Comparison of ENCODE assay signal across 10 cellular contexts in the genomic region with DNA sequence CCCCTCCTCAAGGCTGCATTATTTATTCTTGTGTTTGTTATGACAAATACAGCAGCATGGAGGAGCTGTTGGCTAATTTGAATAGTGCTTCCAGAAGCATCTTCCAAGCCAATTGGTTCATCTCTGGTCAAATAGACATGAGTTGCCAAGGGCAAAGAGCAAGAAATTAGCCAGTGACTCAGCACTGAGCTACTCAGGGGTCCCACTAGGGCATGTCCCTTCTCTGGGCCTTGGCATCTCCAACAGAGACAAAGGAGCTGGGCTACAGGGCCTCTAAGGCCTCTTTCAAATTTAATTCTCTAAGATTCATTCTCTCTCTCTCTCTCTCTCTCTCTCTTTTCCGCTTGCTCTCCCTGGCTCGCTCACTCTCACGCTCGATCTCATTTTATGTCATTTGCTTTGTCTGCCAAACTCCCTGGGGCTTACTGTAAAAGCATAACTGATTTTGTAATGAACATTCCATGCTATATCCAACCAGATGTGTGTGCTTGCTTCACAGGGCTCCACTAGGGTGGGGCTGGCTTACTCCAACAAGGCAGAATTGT.
DNase-seq lines count a peak whose midpoint lies in the region; ATAC-seq and TF ChIP-seq lines count a peak whose summit lies in the region.
"Had no signal": no experiment of that assay in that cellular context is flagged by ENCODE, and none has a peak within 500 bp of the region (broad histone marks: within the 10 kb centered on the region; RNA-seq: fewer than 3 reads in every experiment).

No MANE protein-coding gene starts in this region.

- peak overlapping the region; percentile 56 for H2AFZ ChIP-seq in GM23248
- no peak overlapping the region for H2AFZ ChIP-seq in OCI-LY7 (ENCODE audit: low read length)

- peak overlapping the region; percentile 68 for H3K4me2 ChIP-seq in GM23248 (ENCODE audit: unreplicated experiment)
- no peak overlapping the region for H3K4me2 ChIP-seq in OCI-LY7 (ENCODE audit: low read length)
- H3K4me2 ChIP-seq: KMS-11 had no signal

- no peaks in the 10 kb centered on the region for H3K27me3 ChIP-seq in GM23248 (replicated peaks; ENCODE audit: insufficient read depth)
- no peaks in the 10 kb centered on the region for H3K27me3 ChIP-seq in gastroesophageal sphincter

- no peak for TF ChIP-seq POLR2A in gastroesophageal sphincter (IDR thresholded peaks at IDR 0.05)

- TF ChIP-seq CTCF in gastroesophageal sphincter (IDR thresholded peaks at IDR 0.05) (no peak), OCI-LY7 (conservative IDR thresholded peaks at IDR 0.05; ENCODE audit: low read length) (no peak)

- no peaks in the 10 kb centered on the region for H3K36me3 ChIP-seq in GM23248 (ENCODE audit: low read depth)
- no peaks in the 10 kb centered on the region for H3K36me3 ChIP-seq in gastroesophageal sphincter
- no peaks in the 10 kb centered on the region for H3K36me3 ChIP-seq in OCI-LY7 (ENCODE audit: insufficient read depth, low read length)

- H3K79me2 ChIP-seq in GM23248 (ENCODE audit: insufficient read depth) (no peaks in the 10 kb centered on the region), OCI-LY7 (ENCODE audit: insufficient read depth, low read depth, low read length) (no peaks in the 10 kb centered on the region)

- peak; percentile 75 for ATAC-seq in gastroesophageal sphincter
- peak; percentile 78 for ATAC-seq in sciatic nerve

- H3K27ac ChIP-seq in GM23248, result peak overlapping the region; percentile 85
- no peak overlapping the region for H3K27ac ChIP-seq in gastroesophageal sphincter
- H3K27ac ChIP-seq in OCI-LY7 (ENCODE audit: low read depth, low read length, poor library complexity, severe bottlenecking), result no peak overlapping the region
- H3K27ac ChIP-seq: KMS-11 had no signal

- H3F3A ChIP-seq in GM23248 (ENCODE audit: insufficient read depth), result peaks cover 8% of the 10 kb centered on the region; the same call in 1 of the 2 replicates

- peak overlapping the region; percentile 46 for H3K9ac ChIP-seq in GM23248
- H3K9ac ChIP-seq: KMS-11 had no signal

- no peak overlapping the region for H3K4me3 ChIP-seq in GM23248
- no peak overlapping the region for H3K4me3 ChIP-seq in gastroesophageal sphincter
- H3K4me3 ChIP-seq in OCI-LY7 (ENCODE audit: low read depth, low read length, poor library complexity, severe bottlenecking), result no peak overlapping the region

- POLR2A ChIA-PET in OCI-LY7 (lab: Charles Lee), result no interaction called here

- no TSS peak for BruUV-seq in OCI-LY7 (replicated peaks; lab: Mats Ljungman, UMichigan)

- no peak for TF ChIP-seq EP300 in gastroesophageal sphincter (IDR thresholded peaks at IDR 0.05)

- H3K9me2 ChIP-seq in GM23248 (ENCODE audit: insufficient read depth) (no peaks in the 10 kb centered on the region), OCI-LY7 (ENCODE audit: insufficient read depth, low read length) (no peaks in the 10 kb centered on the region)

- H3K9me3 ChIP-seq in GM23248 (ENCODE audit: low read depth) (no peaks in the 10 kb centered on the region), gastroesophageal sphincter (no peaks in the 10 kb centered on the region), OCI-LY7 (ENCODE audit: low read length) (no peaks in the 10 kb centered on the region)

- H4K20me1 ChIP-seq in GM23248 (ENCODE audit: insufficient read depth) (no peaks in the 10 kb centered on the region), OCI-LY7 (ENCODE audit: insufficient read depth, low read length) (no peaks in the 10 kb centered on the region)

- in situ Hi-C loops in GM23248 (cut with MboI), result no loop called here

- H3K4me1 ChIP-seq in GM23248 (ENCODE audit: insufficient read depth) (peaks cover 26% of the 10 kb centered on the region), gastroesophageal sphincter (no peaks in the 10 kb centered on the region), OCI-LY7 (ENCODE audit: insufficient read depth, low read length, poor library complexity, severe bottlenecking) (no peaks in the 10 kb centered on the region)

- WGBS in GM23248 (ENCODE audit: low coverage in 1 of 2, low lambda C conversion rate in 2 of 2, missing lambda C conversion rate in 2 of 2), 2 experiments, result 2 to 23% methylated on average over 4 of the region's 4 CpGs
- 48 to 63% methylated on average over 3 to 4 of the region's 4 CpGs for WGBS in gastroesophageal sphincter (ENCODE audit: low coverage in 1 of 2), 2 donors

- CTCF ChIA-PET in OCI-LY7 (lab: Charles Lee; ENCODE audit: unreplicated experiment), result no interaction called here

- intact Hi-C loops in sciatic nerve (cut with DNase I), result no loop called here
- intact Hi-C loops in OCI-LY7 (cut with micrococcal nuclease; ENCODE audit: unreplicated experiment), result no loop called here
- intact Hi-C loops in posterior vena cava (cut with DNase I), result no loop called here

- peak; percentile 90 for DNase-seq in GM23248
- DNase-seq in SW480 (ENCODE audit: low spot score), result peak; percentile 4
- DNase-seq in sciatic nerve (ENCODE audit: low spot score), result no peak
- no peak for DNase-seq in OCI-LY7 (ENCODE audit: low spot score)
- no peak for DNase-seq in posterior vena cava (ENCODE audit: low spot score)
- DNase-seq in NK-92 (lab: John Stamatoyannopoulos, UW; ENCODE audit: unreplicated experiment), result no peak
- DNase-seq in pons (ENCODE audit: low spot score), result no peak
- DNase-seq: SHP77 had no signal

Comparison
In these comparisons a context has a peak if more than half of its experiments do, and no peak if none do; other contexts are left out.
1. DNase-seq: peak in GM23248 (single experiment) and SW480 (single experiment); none in sciatic nerve (single experiment), OCI-LY7 (single experiment), posterior vena cava (single experiment), NK-92 (single experiment) and pons (single experiment).